Comparison of ENCODE assay signal across 8 cellular contexts in genomic region chr11:76670475-76671235, GRCh38. TPM values are rescaled to one million over a fixed set of nuclear protein-coding genes. Genes with fewer than 3 reads are reported as not detected.
DNase-seq lines count a peak whose midpoint lies in the region; ATAC-seq and TF ChIP-seq lines count a peak whose summit lies in the region.

Gene LRRC32, minus strand, starts transcription at chr11:76670747. Its CDS starts 4,793 bp downstream, at chr11:76665954.

- TF ChIP-seq CTCF in GM12875 (IDR thresholded peaks at IDR 0.05; ENCODE audit: borderline replicate concordance, insufficient read depth, low read depth, low read length) (0 out of 2 replicates have a peak, but pooled peaks have one; percentile 7), left lung (IDR thresholded peaks at IDR 0.05) (no peak)

- peaks cover 10 to 47% of the 10 kb centered on the region in 2 donors for H3K27me3 ChIP-seq in left lung

- H3K4me1 Mint-ChIP-seq in stimulated activated naive B cell treated with anti-CD40 and anti-IgM and Interleukin-4, amounts not matched to agents 10 μg/mL and 1 μg/mL and 100 μg/mL, for 72 hours = peaks cover 70 to 89% of the 10 kb centered on the region in 2 donors

- H3K36me3 ChIP-seq in left lung = no peaks in the 10 kb centered on the region

- peak within 1 kb of the TSS; percentile 84 to 87 for H3K4me3 Mint-ChIP-seq in stimulated activated naive B cell treated with anti-CD40 and anti-IgM and Interleukin-4, amounts not matched to agents 10 μg/mL and 1 μg/mL and 100 μg/mL, for 72 hours

- intact Hi-C loops in left lung (cut with DNase I) = loop anchor here in 1 of 2 donors (10.0 kb wide), 1 partner anchor 76 kb away; no protein-coding TSS in a partner anchor

- H3K4me3 ChIP-seq in GM12875 (ENCODE audit: low read depth, low read length) = peak within 1 kb of the TSS; percentile 51
- peak within 1 kb of the TSS; percentile 51 to 52 for H3K4me3 ChIP-seq in left lung

- H3K27ac ChIP-seq in caudate nucleus (ENCODE audit: low read depth, low read length) (peak within 1 kb of the TSS; percentile 49), left lung (peak within 1 kb of the TSS; percentile 74 to 77)

- H3K27me3 Mint-ChIP-seq in stimulated activated naive B cell treated with anti-CD40 and anti-IgM and Interleukin-4, amounts not matched to agents 10 μg/mL and 1 μg/mL and 100 μg/mL, for 72 hours = no peaks in the 10 kb centered on the region

- ATAC-seq in SK-N-SH treated with all-trans-retinoic acid at 6 μM for 48 hours (peak; percentile 54), left lung (peak; percentile 61), HG03139 (IDR thresholded peaks at IDR 0.05; ENCODE audit: unreplicated experiment) (no peak), GM21367 (IDR thresholded peaks at IDR 0.05; ENCODE audit: unreplicated experiment) (no peak), GM18861 (IDR thresholded peaks at IDR 0.05; ENCODE audit: unreplicated experiment) (no peak)
- ATAC-seq in stimulated activated naive B cell treated with anti-CD40 and anti-IgM and Interleukin-4, amounts not matched to agents 10 μg/mL and 1 μg/mL and 100 μg/mL, for 72 hours (replicated peaks) = peak; percentile 0 to 4

- peaks cover 8 to 51% of the 10 kb centered on the region in 2 donors for H3K4me1 ChIP-seq in left lung

- H3K9me3 Mint-ChIP-seq in stimulated activated naive B cell treated with anti-CD40 and anti-IgM and Interleukin-4, amounts not matched to agents 10 μg/mL and 1 μg/mL and 100 μg/mL, for 72 hours = no peaks in the 10 kb centered on the region

- H3K27ac Mint-ChIP-seq in stimulated activated naive B cell treated with anti-CD40 and anti-IgM and Interleukin-4, amounts not matched to agents 10 μg/mL and 1 μg/mL and 100 μg/mL, for 72 hours = peak within 1 kb of the TSS; percentile 99

- DNase-seq in caudate nucleus (lab: John Stamatoyannopoulos, UW) (peak in 3 of 61 donors; percentile 14 to 51 (median 17)), left lung (peak; percentile 63 to 89)
- peak; percentile 67 for DNase-seq in stimulated activated naive B cell treated with anti-CD40 and anti-IgM and Interleukin-4, amounts not matched to agents 10 μg/mL and 1 μg/mL and 100 μg/mL, for 72 hours

- H3K9me3 ChIP-seq in left lung = no peaks in the 10 kb centered on the region

- H3K36me3 Mint-ChIP-seq in stimulated activated naive B cell treated with anti-CD40 and anti-IgM and Interleukin-4, amounts not matched to agents 10 μg/mL and 1 μg/mL and 100 μg/mL, for 72 hours = peaks cover 41 to 44% of the 10 kb centered on the region in 2 donors

TF ChIP-seq in SK-N-SH treated with all-trans-retinoic acid at 6 μM for 48 hours, 23 proteins besides CTCF, POLR2A, EP300 and RAD21:
- no peak for TF ChIP-seq TCF4 (CRISPR knock-in tag; IDR thresholded peaks at IDR 0.05; ENCODE audit: borderline replicate concordance)
- TF ChIP-seq PPARA (CRISPR knock-in tag; IDR thresholded peaks at IDR 0.05; ENCODE audit: borderline replicate concordance) = no peak
- TF ChIP-seq TSHZ2 (CRISPR knock-in tag; IDR thresholded peaks at IDR 0.05) = no peak
- TF ChIP-seq ZNF70 (CRISPR knock-in tag; IDR thresholded peaks at IDR 0.05) = no peak
- TF ChIP-seq CREB5 (CRISPR knock-in tag; IDR thresholded peaks at IDR 0.05; ENCODE audit: low read depth) = no peak
- no peak for TF ChIP-seq CSDC2 (CRISPR knock-in tag; IDR thresholded peaks at IDR 0.05)
- TF ChIP-seq BACH2 (CRISPR knock-in tag; IDR thresholded peaks at IDR 0.05; ENCODE audit: borderline replicate concordance) = no peak
- no peak for TF ChIP-seq ESRRG (CRISPR knock-in tag; IDR thresholded peaks at IDR 0.05)
- TF ChIP-seq RARB (CRISPR knock-in tag; IDR thresholded peaks at IDR 0.05) = no peak
- no peak for TF ChIP-seq ISL1 (CRISPR knock-in tag; IDR thresholded peaks at IDR 0.05)
- no peak for TF ChIP-seq CSRNP3 (CRISPR knock-in tag; IDR thresholded peaks at IDR 0.05)
- TF ChIP-seq SNAI2 (CRISPR knock-in tag; IDR thresholded peaks at IDR 0.05) = no peak
- TF ChIP-seq ZFP30 (CRISPR knock-in tag; IDR thresholded peaks at IDR 0.05) = no peak
- no peak for TF ChIP-seq GLIS3 (CRISPR knock-in tag; IDR thresholded peaks at IDR 0.05)
- no peak for TF ChIP-seq ZNF8 (CRISPR knock-in tag; IDR thresholded peaks at IDR 0.05)
- TF ChIP-seq OSR1 (CRISPR knock-in tag; IDR thresholded peaks at IDR 0.05) = no peak
- TF ChIP-seq ZNF565 (CRISPR knock-in tag; conservative IDR thresholded peaks at IDR 0.05; ENCODE audit: low read depth) = no peak
- TF ChIP-seq TOX (CRISPR knock-in tag; IDR thresholded peaks at IDR 0.05; ENCODE audit: borderline replicate concordance) = no peak

RNA-seq across cellular contexts. Expression of gene LRRC32, which starts in this region (rescaled TPM):
- 10 to 100 TPM; 38.7 to 66.8 TPM for total RNA-seq in left lung

Comparison
In these comparisons a context has a peak if more than half of its experiments do, and no peak if none do; other contexts are left out.
1. ATAC-seq: peak in SK-N-SH treated with all-trans-retinoic acid at 6 μM for 48 hours (single experiment), left lung (single experiment) and stimulated activated naive B cell treated with anti-CD40 and anti-IgM and Interleukin-4, amounts not matched to agents 10 μg/mL and 1 μg/mL and 100 μg/mL, for 72 hours (2 of 2); none in HG03139 (single experiment), GM21367 (single experiment) and GM18861 (single experiment).